ENCODE assay signal across 24 cellular contexts in genomic region chr18:73945130-73945792, GRCh38.
A peak's percentile ranks its signal among the peaks of the same experiment; 100 is the strongest.
DNase-seq lines count a peak whose midpoint lies in the region; ATAC-seq, FAIRE-seq and TF ChIP-seq lines count a peak whose summit lies in the region.
"Had no signal": no experiment of that assay in that cellular context is flagged by ENCODE, and none has a peak within 500 bp of the region (broad histone marks: within the 10 kb centered on the region; RNA-seq: fewer than 3 reads in every experiment).

No MANE protein-coding gene starts in this region.

- TF ChIP-seq POLR2A in thyroid gland (IDR thresholded peaks at IDR 0.05), result no peak

- no peaks in the 10 kb centered on the region for H3K27me3 ChIP-seq in bronchial epithelial cell (ENCODE audit: control insufficient read depth, insufficient read depth, low read length)
- no peaks in the 10 kb centered on the region for H3K27me3 ChIP-seq in thyroid gland
- H3K27me3 ChIP-seq: ascending aorta, BLaER1 had no signal

- H3K27ac ChIP-seq in thyroid gland, result no peak overlapping the region
- H3K27ac ChIP-seq: ascending aorta, BLaER1 had no signal

- no peaks in the 10 kb centered on the region for H3K36me3 ChIP-seq in bronchial epithelial cell (ENCODE audit: control insufficient read depth, insufficient read depth, low read length)
- H3K36me3 ChIP-seq in thyroid gland, result no peaks in the 10 kb centered on the region
- H3K36me3 ChIP-seq: ascending aorta, BLaER1 had no signal

- FAIRE-seq in bronchial epithelial cell (lab: Jason Lieb, UNC), result peak; percentile 88
- FAIRE-seq: G401.6 had no signal

- no peaks in the 10 kb centered on the region for H3K36me3 Mint-ChIP-seq in HFFc6 (ENCODE audit: low read depth)
- H3K36me3 Mint-ChIP-seq in neural crest cell (ENCODE audit: low read depth), result no peaks in the 10 kb centered on the region

- H3K27me3 Mint-ChIP-seq in HFFc6 (ENCODE audit: insufficient read depth) (no peaks in the 10 kb centered on the region; the same call in 1 of the 2 replicates), neural crest cell (ENCODE audit: low read depth) (peaks cover 2% of the 10 kb centered on the region)
- H3K27me3 Mint-ChIP-seq: activated T-cell treated with anti-CD3 and anti-CD28 coated beads, Interleukin-2, amount 50 U/mL, for 24 hours had no signal

- peak overlapping the region; percentile 59 for H3K27ac Mint-ChIP-seq in HFFc6
- H3K27ac Mint-ChIP-seq in neural crest cell (ENCODE audit: unreplicated experiment), result peak overlapping the region; percentile 2
- H3K27ac Mint-ChIP-seq: activated CD8-positive, alpha-beta T cell treated with anti-CD3 and anti-CD28 coated beads, Interleukin-2, amount 10 ng/mL, durations not matched to agents 7 days and 5 days; activated naive CD4-positive, alpha-beta T cell treated with anti-CD3 and anti-CD28 coated beads for 36 hours; activated T-cell treated with anti-CD3 and anti-CD28 coated beads, Interleukin-2, amount 50 U/mL, for 24 hours; T-helper 2 cell treated with Interferon-gamma antibody and Interleukin-4, amounts not matched to agents 5 μg/mL and 100 μg/mL, for 36 hours had no signal

- no peak for ATAC-seq in left colon
- ATAC-seq: activated CD8-positive, alpha-beta T cell treated with anti-CD3 and anti-CD28 coated beads, Interleukin-2, amount 10 ng/mL, durations not matched to agents 7 days and 5 days had no signal

- H3K4me3 Mint-ChIP-seq in HFFc6, result no peak overlapping the region
- no peak overlapping the region for H3K4me3 Mint-ChIP-seq in neural crest cell
- H3K4me3 Mint-ChIP-seq: activated CD8-positive, alpha-beta T cell treated with anti-CD3 and anti-CD28 coated beads, Interleukin-2, amount 10 ng/mL, durations not matched to agents 7 days and 5 days; activated naive CD4-positive, alpha-beta T cell treated with anti-CD3 and anti-CD28 coated beads for 36 hours; activated T-cell treated with anti-CD3 and anti-CD28 coated beads, Interleukin-2, amount 50 U/mL, for 24 hours; T-helper 2 cell treated with Interferon-gamma antibody and Interleukin-4, amounts not matched to agents 5 μg/mL and 100 μg/mL, for 36 hours had no signal

- TF ChIP-seq CTCF in HFFc6 (IDR thresholded peaks at IDR 0.05) (no peak), bronchial epithelial cell (IDR thresholded peaks at IDR 0.05; ENCODE audit: insufficient read depth, low read length, severe bottlenecking) (no peak), neural crest cell (conservative IDR thresholded peaks at IDR 0.05) (no peak), thyroid gland (IDR thresholded peaks at IDR 0.05) (no peak)

- peak; percentile 5 for DNase-seq in A172 (ENCODE audit: low spot score)
- peak; percentile 42 for DNase-seq in HFFc6
- DNase-seq in bronchial epithelial cell (ENCODE audit: low read depth), result peak; percentile 37
- no peak for DNase-seq in neural crest cell (ENCODE audit: low read depth, low spot score)
- no peak for DNase-seq in hippocampal formation (lab: John Stamatoyannopoulos, UW)
- DNase-seq in left colon, result no peak
- DNase-seq in thyroid gland, result no peak
- no peak for DNase-seq in DMS153 (lab: John Stamatoyannopoulos, UW)
- DNase-seq: activated CD4-positive, CD25-positive, alpha-beta regulatory T cell; activated CD8-positive, alpha-beta T cell treated with anti-CD3 and anti-CD28 coated beads, Interleukin-2, amount 10 ng/mL, durations not matched to agents 7 days and 5 days; activated naive CD4-positive, alpha-beta T cell treated with anti-CD3 and anti-CD28 coated beads for 36 hours; activated T-cell treated with anti-CD3 and anti-CD28 coated beads, Interleukin-2, amount 50 U/mL, for 24 hours; cerebellar nuclear complex; effector CD8-positive, alpha-beta T cell; head of caudate nucleus; NCI-H1048; NCI-H2029; NCI-H226; retina; stimulated activated CD4-positive, alpha-beta T cell treated with anti-CD3 and anti-CD28 coated beads, Interleukin-4, amount 100 ng/mL, for 4 hours had no signal

- intact Hi-C loops in left colon (cut with DNase I, micrococcal nuclease), result no loop called here
- intact Hi-C loops in thyroid gland (cut with DNase I), result no loop called here

- WGBS in thyroid gland, 2 donors, result 81 to 89% methylated on average over 3 of the region's 3 CpGs

- H3K4me1 ChIP-seq in thyroid gland, result no peaks in the 10 kb centered on the region
- H3K4me1 ChIP-seq: ascending aorta had no signal

- no peaks in the 10 kb centered on the region for H3K9me3 Mint-ChIP-seq in HFFc6
- no peaks in the 10 kb centered on the region for H3K9me3 Mint-ChIP-seq in neural crest cell
- H3K9me3 Mint-ChIP-seq: activated naive CD4-positive, alpha-beta T cell treated with anti-CD3 and anti-CD28 coated beads for 36 hours; activated T-cell treated with anti-CD3 and anti-CD28 coated beads, Interleukin-2, amount 50 U/mL, for 24 hours; T-helper 2 cell treated with Interferon-gamma antibody and Interleukin-4, amounts not matched to agents 5 μg/mL and 100 μg/mL, for 36 hours had no signal

- H3K4me3 ChIP-seq in bronchial epithelial cell (ENCODE audit: low read depth, low read length), result no peak overlapping the region
- H3K4me3 ChIP-seq in thyroid gland (replicated peaks in 1 of 3), result no peak overlapping the region
- H3K4me3 ChIP-seq: ascending aorta, BLaER1 had no signal

- no peaks in the 10 kb centered on the region for H3K9me3 ChIP-seq in thyroid gland
- H3K9me3 ChIP-seq: ascending aorta had no signal

- H3K4me1 Mint-ChIP-seq in HFFc6 (ENCODE audit: low read depth) (peaks cover 60% of the 10 kb centered on the region), neural crest cell (no peaks in the 10 kb centered on the region)

Comparison
In these comparisons a context has a peak if more than half of its experiments do, and no peak if none do; other contexts are left out.
1. DNase-seq: peak in A172 (single experiment), HFFc6 (single experiment) and bronchial epithelial cell (single experiment); none in neural crest cell (single experiment), hippocampal formation (0 of 2), left colon (0 of 2), thyroid gland (0 of 2) and DMS153 (single experiment).